9 cellular contexts compared by ENCODE assay signal in genomic region chr1:1326075-1326605, GRCh38. TPM values are rescaled to one million over a fixed set of nuclear protein-coding genes. Genes with fewer than 3 reads are reported as not detected.
DNase-seq lines count a peak whose midpoint lies in the region; ATAC-seq, FAIRE-seq and TF ChIP-seq lines count a peak whose summit lies in the region.
"Had no signal": no experiment of that assay in that cellular context is flagged by ENCODE, and none has a peak within 500 bp of the region (broad histone marks: within the 10 kb centered on the region; RNA-seq: fewer than 3 reads in every experiment).

No MANE protein-coding gene starts in this region.

- no peak overlapping the region for H2AFZ ChIP-seq in keratinocyte (ENCODE audit: control insufficient read depth, low read length)

- H3K4me1 ChIP-seq in keratinocyte (ENCODE audit: control insufficient read depth, extremely low read depth, insufficient read depth, low read length) (peaks cover 19% of the 10 kb centered on the region), thymus (ENCODE audit: control insufficient read depth, insufficient read depth, low read length) (peaks cover 26% of the 10 kb centered on the region)

- no peak for DNase-seq in activated naive CD4-positive, alpha-beta T cell treated with anti-CD3 and anti-CD28 coated beads, Interleukin-2, amount 10 ng/mL, durations not matched to agents 7 days and 5 days
- DNase-seq in activated naive CD4-positive, alpha-beta T cell treated with Interleukin-2 at 50 U/mL for 16 hours, result no peak
- DNase-seq in keratinocyte (ENCODE audit: low read depth, low spot score) (no peak), mesenteric fat pad (ENCODE audit: low spot score) (no peak), HTR-8/SVneo (ENCODE audit: insufficient read length, low spot score) (no peak), HT-29 (ENCODE audit: low spot score) (no peak)
- DNase-seq: T1000 had no signal

- H3K79me2 ChIP-seq in keratinocyte (ENCODE audit: control insufficient read depth, insufficient read depth, low read length), result peaks cover 55% of the 10 kb centered on the region

- H3K36me3 ChIP-seq in keratinocyte (ENCODE audit: control insufficient read depth in 2 of 2, extremely low read depth in 1 of 2, insufficient read depth in 2 of 2, low read length in 2 of 2) (peaks cover 9 to 16% of the 10 kb centered on the region in 2 experiments), thymus (ENCODE audit: control insufficient read depth, insufficient read depth) (peaks cover 21% of the 10 kb centered on the region)

- H3K27me3 Mint-ChIP-seq in activated naive CD4-positive, alpha-beta T cell treated with anti-CD3 and anti-CD28 coated beads, Interleukin-2, amount 10 ng/mL, durations not matched to agents 7 days and 5 days, result no peaks in the 10 kb centered on the region
- no peaks in the 10 kb centered on the region for H3K27me3 Mint-ChIP-seq in activated T-helper 17 cell treated with anti-CD3 and anti-CD28 coated beads, Interleukin-2, amount 50 U/mL, for 72 hours

- H3K9me3 ChIP-seq in keratinocyte (ENCODE audit: control insufficient read depth, low read depth, low read length), result peaks cover 4% of the 10 kb centered on the region
- H3K9me3 ChIP-seq in thymus (ENCODE audit: control insufficient read depth), result peaks cover 1% of the 10 kb centered on the region

- peaks cover 11% of the 10 kb centered on the region for H3K36me3 Mint-ChIP-seq in activated naive CD4-positive, alpha-beta T cell treated with anti-CD3 and anti-CD28 coated beads, Interleukin-2, amount 10 ng/mL, durations not matched to agents 7 days and 5 days
- H3K36me3 Mint-ChIP-seq in activated T-helper 17 cell treated with anti-CD3 and anti-CD28 coated beads, Interleukin-2, amount 50 U/mL, for 72 hours (ENCODE audit: low read depth), result peaks cover 6% of the 10 kb centered on the region

- peaks cover 30% of the 10 kb centered on the region for H3K4me1 Mint-ChIP-seq in activated naive CD4-positive, alpha-beta T cell treated with anti-CD3 and anti-CD28 coated beads, Interleukin-2, amount 10 ng/mL, durations not matched to agents 7 days and 5 days
- H3K4me1 Mint-ChIP-seq in activated T-helper 17 cell treated with anti-CD3 and anti-CD28 coated beads, Interleukin-2, amount 50 U/mL, for 72 hours, result peaks cover 13% of the 10 kb centered on the region

- dilution Hi-C loops in keratinocyte (cut with MboI; ENCODE audit: extremely low pct_ligation_motif_present, low sequenced_read_pairs), result no loop called here

- H3K9ac ChIP-seq in keratinocyte (ENCODE audit: control insufficient read depth, extremely low read depth, insufficient read depth, low read length), result peak overlapping the region; percentile 80

- H3K27ac Mint-ChIP-seq in activated naive CD4-positive, alpha-beta T cell treated with anti-CD3 and anti-CD28 coated beads, Interleukin-2, amount 10 ng/mL, durations not matched to agents 7 days and 5 days, result peak overlapping the region; percentile 82
- H3K27ac Mint-ChIP-seq in activated T-helper 17 cell treated with anti-CD3 and anti-CD28 coated beads, Interleukin-2, amount 50 U/mL, for 72 hours, result peak overlapping the region; percentile 59

- H3K4me3 Mint-ChIP-seq in activated naive CD4-positive, alpha-beta T cell treated with anti-CD3 and anti-CD28 coated beads, Interleukin-2, amount 10 ng/mL, durations not matched to agents 7 days and 5 days, result peak overlapping the region; percentile 75
- H3K4me3 Mint-ChIP-seq in activated T-helper 17 cell treated with anti-CD3 and anti-CD28 coated beads, Interleukin-2, amount 50 U/mL, for 72 hours, result peak overlapping the region; percentile 69

- no peak for ATAC-seq in activated T-helper 17 cell treated with anti-CD3 and anti-CD28 coated beads, Interleukin-2, amount 50 U/mL, for 72 hours (replicated peaks)

- no peaks in the 10 kb centered on the region for H3K9me1 ChIP-seq in keratinocyte (ENCODE audit: control insufficient read depth, extremely low read depth, insufficient read depth, low read length)

- H3K27me3 ChIP-seq in keratinocyte (ENCODE audit: control insufficient read depth, extremely low read depth, insufficient read depth, low read length), result peaks cover under 1% of the 10 kb centered on the region
- H3K27me3 ChIP-seq in thymus (ENCODE audit: control insufficient read depth, insufficient read depth), result no peaks in the 10 kb centered on the region

- no peak for TF ChIP-seq CTCF in keratinocyte (optimal IDR thresholded peaks at IDR 0.05 in 1 of 3, IDR thresholded peaks at IDR 0.05 in 1 of 3, conservative IDR thresholded peaks at IDR 0.05 in 1 of 3; ENCODE audit: extremely low read depth in 1 of 3, insufficient read depth in 2 of 3, low read length in 3 of 3)

- H4K20me1 ChIP-seq in keratinocyte (ENCODE audit: control insufficient read depth, extremely low read depth, insufficient read depth, low read length), result no peaks in the 10 kb centered on the region

- H3K4me2 ChIP-seq in keratinocyte (ENCODE audit: control insufficient read depth, extremely low read depth, insufficient read depth, low read depth, low read length), result peak overlapping the region; percentile 96

- WGBS in thymus, result 66% methylated on average over 8 of the region's 8 CpGs

- CTCF ChIA-PET in activated naive CD4-positive, alpha-beta T cell treated with anti-CD3 and anti-CD28 coated beads, Interleukin-2, amount 10 ng/mL, durations not matched to agents 7 days and 5 days (lab: Charles Lee), result interaction anchor here (2.0 kb wide), 1 partner anchor 21 kb away, joined by 5 read pairs; no protein-coding TSS in a partner anchor

- peaks cover 6% of the 10 kb centered on the region for H3K9me3 Mint-ChIP-seq in activated naive CD4-positive, alpha-beta T cell treated with anti-CD3 and anti-CD28 coated beads, Interleukin-2, amount 10 ng/mL, durations not matched to agents 7 days and 5 days
- H3K9me3 Mint-ChIP-seq in activated T-helper 17 cell treated with anti-CD3 and anti-CD28 coated beads, Interleukin-2, amount 50 U/mL, for 72 hours, result no peaks in the 10 kb centered on the region

- FAIRE-seq in keratinocyte (lab: Jason Lieb, UNC) (no peak), HTR-8/SVneo (lab: Jason Lieb, UNC) (no peak)

- H3K4me3 ChIP-seq in keratinocyte (ENCODE audit: control insufficient read depth in 2 of 3, extremely low read depth in 1 of 3, insufficient read depth in 2 of 3, low read depth in 1 of 3, low read length in 3 of 3) (peak overlapping the region; percentile 71 to 100 (median 86)), thymus (ENCODE audit: low read length) (peak overlapping the region; percentile 95)

- peak overlapping the region; percentile 9 for H3K27ac ChIP-seq in keratinocyte (ENCODE audit: control insufficient read depth, insufficient read depth, low read length)
- H3K27ac ChIP-seq in thymus (ENCODE audit: low read depth), result peak overlapping the region; percentile 81

RNA-seq across cellular contexts. Expression of gene CPTP, which starts 1.5 kb away (rescaled TPM):
- 10 to 100 TPM; 16.8 to 22.3 TPM for total RNA-seq in activated T-helper 17 cell treated with anti-CD3 and anti-CD28 coated beads, Interleukin-2, amount 50 U/mL, for 72 hours
- 5.8 to 14.0 TPM (median 11.8 TPM) in 3 replicates for polyA plus RNA-seq in keratinocyte
- 4.4 TPM for polyA plus RNA-seq in keratinocyte (2011; ENCODE audit: low read depth)
- polyA plus RNA-seq in keratinocyte (2011; cell fraction: cytosol; rRNA removed), result 9.4 and 26.1 TPM in 2 replicates
- 8.9 and 14.9 TPM in 2 replicates for polyA plus RNA-seq in keratinocyte (2011; cell fraction: nucleus; rRNA removed)
- 20.3 and 26.7 TPM in 2 replicates for polyA plus RNA-seq in keratinocyte (2012; ENCODE audit: low replicate concordance)
- 3.9 to 12.4 TPM (median 7.6 TPM) in 3 replicates for polyA minus RNA-seq in keratinocyte
- 65.6 TPM for polyA minus RNA-seq in keratinocyte (2011; cell fraction: cytosol; rRNA and poly(A)+ RNA removed)
- polyA minus RNA-seq in keratinocyte (2011; cell fraction: nucleus; rRNA and poly(A)+ RNA removed), result 11.9 and 14.7 TPM in 2 replicates
- polyA plus RNA-seq in thymus, result 10.3 TPM
- total RNA-seq in mesenteric fat pad, result 19.7 TPM
- total RNA-seq in HT-29 (2014; rRNA removed; shearing (Covaris generic)), result 62.5 and 70.5 TPM in 2 replicates

RNA-seq across cellular contexts. Expression of gene INTS11, which starts 1.7 kb away (rescaled TPM):
- total RNA-seq in activated T-helper 17 cell treated with anti-CD3 and anti-CD28 coated beads, Interleukin-2, amount 50 U/mL, for 72 hours, result 100 to 1,000 TPM; 122 to 125 TPM
- polyA plus RNA-seq in keratinocyte (70.4 to 89.8 TPM (median 76.9 TPM) in 3 replicates), thymus (216 TPM)
- polyA plus RNA-seq in keratinocyte (2011; ENCODE audit: low read depth), result 33.3 TPM
- 53.8 and 70.3 TPM in 2 replicates for polyA plus RNA-seq in keratinocyte (2011; cell fraction: cytosol; rRNA removed)
- polyA plus RNA-seq in keratinocyte (2011; cell fraction: nucleus; rRNA removed), result 165 and 204 TPM in 2 replicates
- 69.7 and 83.9 TPM in 2 replicates for polyA plus RNA-seq in keratinocyte (2012; ENCODE audit: low replicate concordance)
- polyA minus RNA-seq in keratinocyte, result 73.3 to 216 TPM (median 94.2 TPM) in 3 replicates
- polyA minus RNA-seq in keratinocyte (2011; cell fraction: cytosol; rRNA and poly(A)+ RNA removed), result 63.5 TPM
- 66.9 and 70.7 TPM in 2 replicates for polyA minus RNA-seq in keratinocyte (2011; cell fraction: nucleus; rRNA and poly(A)+ RNA removed)
- 74.7 TPM for total RNA-seq in mesenteric fat pad
- 174 and 200 TPM in 2 replicates for total RNA-seq in HT-29 (2014; rRNA removed; shearing (Covaris generic))

RNA-seq across cellular contexts. Expression of gene TAS1R3, which starts 4.9 kb away (rescaled TPM):
- total RNA-seq in activated T-helper 17 cell treated with anti-CD3 and anti-CD28 coated beads, Interleukin-2, amount 50 U/mL, for 72 hours, result 1 to 10 TPM in 1 of 2 donors, under 1 TPM in 1; 0.71 to 1.1 TPM
- polyA plus RNA-seq in keratinocyte (0.01 to 0.08 TPM (median 0.04 TPM) in 3 replicates), thymus (0.37 TPM)
- polyA plus RNA-seq in keratinocyte (2011; ENCODE audit: low read depth), result 0.07 TPM
- polyA plus RNA-seq in keratinocyte (2011; cell fraction: cytosol; rRNA removed), result 0.02 and 0.03 TPM in 2 replicates
- 0.09 and 0.20 TPM in 2 replicates for polyA plus RNA-seq in keratinocyte (2011; cell fraction: nucleus; rRNA removed)
- polyA plus RNA-seq in keratinocyte (2012; ENCODE audit: low replicate concordance), result 0.14 and 0.27 TPM in 2 replicates
- 0.03 TPM in 1 of 3 replicates, not detected in the others for polyA minus RNA-seq in keratinocyte
- polyA minus RNA-seq in keratinocyte (2011; cell fraction: cytosol; rRNA and poly(A)+ RNA removed), result not detected
- 0.11 and 0.23 TPM in 2 replicates for polyA minus RNA-seq in keratinocyte (2011; cell fraction: nucleus; rRNA and poly(A)+ RNA removed)
- 0.19 TPM for total RNA-seq in mesenteric fat pad
- 0.89 and 1.6 TPM in 2 replicates for total RNA-seq in HT-29 (2014; rRNA removed; shearing (Covaris generic))

RNA-seq across cellular contexts. Expression of gene PUSL1, which starts 17.7 kb away (rescaled TPM):
- total RNA-seq in activated T-helper 17 cell treated with anti-CD3 and anti-CD28 coated beads, Interleukin-2, amount 50 U/mL, for 72 hours, result 10 to 100 TPM; 15.9 to 24.0 TPM
- 11.4 to 20.5 TPM (median 14.9 TPM) in 3 replicates for polyA plus RNA-seq in keratinocyte
- polyA plus RNA-seq in keratinocyte (2011; ENCODE audit: low read depth), result 2.0 TPM
- polyA plus RNA-seq in keratinocyte (2011; cell fraction: cytosol; rRNA removed), result 8.6 and 26.5 TPM in 2 replicates
- 12.2 and 16.8 TPM in 2 replicates for polyA plus RNA-seq in keratinocyte (2011; cell fraction: nucleus; rRNA removed)
- polyA plus RNA-seq in keratinocyte (2012; ENCODE audit: low replicate concordance), result 9.1 and 19.4 TPM in 2 replicates
- 3.8 to 11.5 TPM (median 4.9 TPM) in 3 replicates for polyA minus RNA-seq in keratinocyte
- 22.4 TPM for polyA minus RNA-seq in keratinocyte (2011; cell fraction: cytosol; rRNA and poly(A)+ RNA removed)
- polyA minus RNA-seq in keratinocyte (2011; cell fraction: nucleus; rRNA and poly(A)+ RNA removed), result 7.5 and 17.3 TPM in 2 replicates
- 10.0 TPM for polyA plus RNA-seq in thymus
- total RNA-seq in mesenteric fat pad, result 11.6 TPM
- 152 and 157 TPM in 2 replicates for total RNA-seq in HT-29 (2014; rRNA removed; shearing (Covaris generic))

RNA-seq across cellular contexts. Expression of gene ACAP3, which starts 18.4 kb away (rescaled TPM):
- 10 to 100 TPM; 41.4 to 43.3 TPM for total RNA-seq in activated T-helper 17 cell treated with anti-CD3 and anti-CD28 coated beads, Interleukin-2, amount 50 U/mL, for 72 hours
- polyA plus RNA-seq in keratinocyte (13.4 to 45.8 TPM (median 17.4 TPM) in 3 replicates), thymus (58.8 TPM)
- polyA plus RNA-seq in keratinocyte (2011; ENCODE audit: low read depth), result 11.6 TPM
- polyA plus RNA-seq in keratinocyte (2011; cell fraction: cytosol; rRNA removed), result 6.8 and 11.9 TPM in 2 replicates
- 114 and 161 TPM in 2 replicates for polyA plus RNA-seq in keratinocyte (2011; cell fraction: nucleus; rRNA removed)
- 23.3 TPM in 2 replicates for polyA plus RNA-seq in keratinocyte (2012; ENCODE audit: low replicate concordance)
- 19.9 to 32.3 TPM (median 29.2 TPM) in 3 replicates for polyA minus RNA-seq in keratinocyte
- 55.4 TPM for polyA minus RNA-seq in keratinocyte (2011; cell fraction: cytosol; rRNA and poly(A)+ RNA removed)
- 47.2 and 52.3 TPM in 2 replicates for polyA minus RNA-seq in keratinocyte (2011; cell fraction: nucleus; rRNA and poly(A)+ RNA removed)
- total RNA-seq in mesenteric fat pad, result 36.6 TPM
- total RNA-seq in HT-29 (2014; rRNA removed; shearing (Covaris generic)), result 104 and 113 TPM in 2 replicates
